ENCODE assay signal across 24 cellular contexts in the genomic region with DNA sequence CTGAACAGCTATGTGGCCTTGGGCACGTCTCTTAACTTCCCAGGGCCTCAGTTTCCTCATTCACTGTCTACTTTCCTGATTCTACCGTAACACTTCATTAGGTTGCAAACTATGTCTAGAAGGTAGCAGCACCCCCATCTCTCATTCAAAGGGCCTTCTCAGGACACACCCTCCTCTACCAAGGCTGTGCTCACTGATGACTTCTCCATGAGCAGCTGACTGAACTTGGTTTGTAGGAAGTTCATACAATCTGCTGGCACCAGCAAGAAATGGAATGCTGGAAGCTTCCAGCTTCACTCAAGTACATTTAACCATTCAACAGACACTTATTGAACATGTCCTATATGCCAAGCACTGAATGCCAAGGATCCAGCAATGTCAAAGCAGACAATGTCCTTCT.
DNase-seq lines count a peak whose midpoint lies in the region; ATAC-seq and TF ChIP-seq lines count a peak whose summit lies in the region.
"Had no signal": no experiment of that assay in that cellular context is flagged by ENCODE, and none has a peak within 500 bp of the region (broad histone marks: within the 10 kb centered on the region; RNA-seq: fewer than 3 reads in every experiment).

No MANE protein-coding gene starts in this region.

- H3K27ac ChIP-seq in ACC112 (ENCODE audit: low read depth, low read length) (peak overlapping the region; percentile 90), left lung (peak overlapping the region in 1 of 2 donors; percentile 51), right lobe of liver (no peak overlapping the region)
- H3K27ac ChIP-seq: cardiac muscle cell, upper lobe of right lung, VCaP had no signal

- H3K36me3 Mint-ChIP-seq in HFFc6 (ENCODE audit: low read depth): peaks cover 19% of the 10 kb centered on the region
- no peaks in the 10 kb centered on the region for H3K36me3 Mint-ChIP-seq in activated CD4-positive, alpha-beta T cell treated with anti-CD3 and anti-CD28 coated beads, Interleukin-2, amount 10 ng/mL, durations not matched to agents 24 days and 14 days (ENCODE audit: low read depth)

- H3K4me3 ChIP-seq in ACC112 (ENCODE audit: low read depth, low read length) (peak overlapping the region; percentile 41; the same call in 1 of the 2 replicates), left lung (no peak overlapping the region), right lobe of liver (no peak overlapping the region)
- H3K4me3 ChIP-seq: cardiac muscle cell, GM23338, upper lobe of right lung had no signal

- intact Hi-C loops in left lung (cut with DNase I): no loop called here
- intact Hi-C loops in right lobe of liver (cut with DNase I): no loop called here
- intact Hi-C loops in posterior cingulate gyrus (cut with DNase I): no loop called here
- intact Hi-C loops in activated CD4-positive, alpha-beta T cell treated with anti-CD3 and anti-CD28 coated beads, Interleukin-2, amount 10 ng/mL, durations not matched to agents 24 days and 14 days (cut with micrococcal nuclease): no loop called here

- H2AFZ ChIP-seq in ACC112 (ENCODE audit: low read length, unreplicated experiment): no peak overlapping the region
- H2AFZ ChIP-seq: GM23338 had no signal

- ATAC-seq in left lung: peak; percentile 22
- no peak for ATAC-seq in right lobe of liver
- ATAC-seq: activated CD8-positive, alpha-beta T cell treated with anti-CD3 and anti-CD28 coated beads, Interleukin-2, amount 10 ng/mL, durations not matched to agents 7 days and 5 days; activated naive CD4-positive, alpha-beta T cell treated with anti-CD3 and anti-CD28 coated beads, Interleukin-2, amount 50 U/mL, for 72 hours; esophagus mucosa; GM23338; upper lobe of right lung had no signal

- peak overlapping the region; percentile 66 for H3K4me3 Mint-ChIP-seq in HFFc6
- H3K4me3 Mint-ChIP-seq in activated CD4-positive, alpha-beta T cell treated with anti-CD3 and anti-CD28 coated beads, Interleukin-2, amount 10 ng/mL, durations not matched to agents 24 days and 14 days: no peak overlapping the region
- H3K4me3 Mint-ChIP-seq: activated CD8-positive, alpha-beta T cell treated with anti-CD3 and anti-CD28 coated beads, Interleukin-2, amount 10 ng/mL, durations not matched to agents 7 days and 5 days; CD8-positive, alpha-beta memory T cell; GM23338; neural crest cell had no signal

- DNase-seq in HFFc6 (no peak), astrocyte of the hippocampus (ENCODE audit: low read depth, low spot score) (peak; percentile 42), left lung (no peak), right lobe of liver (no peak), posterior cingulate gyrus (no peak), kidney glomerular epithelial cell (lab: John Stamatoyannopoulos, UW) (no peak)
- DNase-seq in activated CD4-positive, alpha-beta T cell treated with anti-CD3 and anti-CD28 coated beads, Interleukin-2, amount 10 ng/mL, durations not matched to agents 24 days and 14 days: no peak
- DNase-seq: activated CD8-positive, alpha-beta T cell treated with anti-CD3 and anti-CD28 coated beads, Interleukin-2, amount 10 ng/mL, durations not matched to agents 7 days and 5 days; activated T-cell treated with anti-CD3 and anti-CD28 coated beads, Interleukin-2, amount 50 U/mL, for 48 hours; CD8-positive, alpha-beta memory T cell; head of caudate nucleus; islet precursor cell; NCI-H1436; NCI-H2171 treated with DMSO at 0.1 percent for 48 hours; retina; stimulated activated naive CD4-positive, alpha-beta T cell; upper lobe of right lung had no signal

- peak overlapping the region; percentile 84 for H3K27ac Mint-ChIP-seq in HFFc6
- H3K27ac Mint-ChIP-seq in activated CD4-positive, alpha-beta T cell treated with anti-CD3 and anti-CD28 coated beads, Interleukin-2, amount 10 ng/mL, durations not matched to agents 24 days and 14 days: no peak overlapping the region
- H3K27ac Mint-ChIP-seq: activated CD8-positive, alpha-beta T cell treated with anti-CD3 and anti-CD28 coated beads, Interleukin-2, amount 10 ng/mL, durations not matched to agents 7 days and 5 days; activated naive CD4-positive, alpha-beta T cell treated with anti-CD3 and anti-CD28 coated beads, Interleukin-2, amount 50 U/mL, for 72 hours; GM23338 had no signal

- H3K4me1 ChIP-seq in ACC112 (ENCODE audit: control insufficient read depth, insufficient read depth, low read length, unreplicated experiment) (peaks cover 43% of the 10 kb centered on the region), left lung (peaks cover 0 to 7% of the 10 kb centered on the region in 2 donors), right lobe of liver (peaks cover 0 to 4% (median 0%) of the 10 kb centered on the region in 4 donors)
- H3K4me1 ChIP-seq: upper lobe of right lung had no signal

- no peaks in the 10 kb centered on the region for H3K27me3 ChIP-seq in ACC112 (ENCODE audit: insufficient read depth, low read length)
- H3K27me3 ChIP-seq in left lung: no peaks in the 10 kb centered on the region
- H3K27me3 ChIP-seq in right lobe of liver: no peaks in the 10 kb centered on the region
- H3K27me3 ChIP-seq: cardiac muscle cell, upper lobe of right lung had no signal

- WGBS in right lobe of liver (ENCODE audit: insufficient coverage, low coverage, low lambda C conversion rate, missing lambda C conversion rate): 75% methylated on average over 2 of the region's 2 CpGs

- H3K9me3 Mint-ChIP-seq in HFFc6: peaks cover 13% of the 10 kb centered on the region
- H3K9me3 Mint-ChIP-seq in activated CD4-positive, alpha-beta T cell treated with anti-CD3 and anti-CD28 coated beads, Interleukin-2, amount 10 ng/mL, durations not matched to agents 24 days and 14 days: peaks cover 3% of the 10 kb centered on the region

- TF ChIP-seq CTCF in HFFc6 (IDR thresholded peaks at IDR 0.05) (no peak), left lung (IDR thresholded peaks at IDR 0.05) (no peak), right lobe of liver (IDR thresholded peaks at IDR 0.05) (no peak)

- H3K79me2 ChIP-seq in ACC112 (ENCODE audit: control insufficient read depth, insufficient read depth, low read length, unreplicated experiment): no peaks in the 10 kb centered on the region

- no peaks in the 10 kb centered on the region for H3K27me3 Mint-ChIP-seq in HFFc6 (ENCODE audit: insufficient read depth)
- H3K27me3 Mint-ChIP-seq in activated CD4-positive, alpha-beta T cell treated with anti-CD3 and anti-CD28 coated beads, Interleukin-2, amount 10 ng/mL, durations not matched to agents 24 days and 14 days: no peaks in the 10 kb centered on the region

- H3K4me1 Mint-ChIP-seq in HFFc6 (ENCODE audit: low read depth): peaks cover 55% of the 10 kb centered on the region
- no peaks in the 10 kb centered on the region for H3K4me1 Mint-ChIP-seq in activated CD4-positive, alpha-beta T cell treated with anti-CD3 and anti-CD28 coated beads, Interleukin-2, amount 10 ng/mL, durations not matched to agents 24 days and 14 days
- H3K4me1 Mint-ChIP-seq: CD8-positive, alpha-beta memory T cell; GM23338; neural crest cell had no signal

- H3K36me3 ChIP-seq in ACC112 (ENCODE audit: insufficient read depth, low read length): no peaks in the 10 kb centered on the region
- H3K36me3 ChIP-seq in left lung: no peaks in the 10 kb centered on the region
- H3K36me3 ChIP-seq in right lobe of liver: no peaks in the 10 kb centered on the region
- H3K36me3 ChIP-seq: cardiac muscle cell, upper lobe of right lung had no signal

- peaks cover 0 to 7% of the 10 kb centered on the region in 2 donors for H3K9me3 ChIP-seq in left lung
- no peaks in the 10 kb centered on the region for H3K9me3 ChIP-seq in right lobe of liver

- TF ChIP-seq POLR2A in right lobe of liver (IDR thresholded peaks at IDR 0.05): no peak
